Comparison of ENCODE assay signal across 9 cellular contexts in the genomic region with DNA sequence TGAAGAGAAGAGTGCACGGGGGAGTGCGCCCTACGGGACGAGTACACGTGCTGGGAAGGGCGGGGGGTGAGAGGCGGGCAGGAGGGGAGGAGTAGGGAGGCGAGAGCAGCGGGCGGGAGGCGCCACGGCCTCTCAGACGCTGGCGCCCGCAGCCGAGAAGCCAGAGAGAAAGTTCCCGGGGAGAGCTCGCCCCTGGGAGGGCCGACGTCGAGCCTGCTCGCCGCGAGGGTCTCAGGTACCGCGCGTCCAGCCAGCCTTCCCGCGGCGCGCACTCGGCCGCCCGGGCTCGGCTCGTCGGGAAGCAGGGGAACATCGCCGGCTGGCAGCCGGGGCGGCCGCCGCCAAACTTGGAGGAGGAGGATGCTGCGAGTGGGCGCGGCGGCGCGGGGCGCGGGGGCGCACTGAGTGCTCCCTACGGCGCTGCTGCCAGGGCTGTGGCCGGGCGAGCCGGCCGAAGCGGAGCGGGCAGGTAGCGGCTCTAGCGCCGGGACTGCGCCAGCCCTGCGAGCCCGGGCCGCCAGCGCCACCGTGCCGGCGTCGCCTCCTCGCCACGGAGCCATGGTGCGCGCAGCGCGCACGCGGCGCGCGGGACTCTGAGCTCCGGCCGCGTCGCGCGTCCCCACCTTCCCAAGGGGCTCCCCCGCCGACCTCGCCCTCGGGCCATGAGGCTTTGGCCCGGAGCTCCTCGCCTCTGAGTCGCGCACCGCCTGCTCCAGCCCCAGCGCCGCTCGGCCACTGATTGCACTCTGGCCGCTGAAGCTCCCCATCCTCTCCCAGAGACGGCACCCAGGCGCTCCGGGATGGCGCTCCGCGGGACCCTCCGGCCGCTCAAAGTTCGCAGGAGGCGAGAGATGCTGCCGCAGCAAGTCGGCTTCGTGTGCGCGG. TPM values are rescaled to one million over a fixed set of nuclear protein-coding genes. Genes with fewer than 3 reads are reported as not detected.
DNase-seq lines count a peak whose midpoint lies in the region; ATAC-seq, FAIRE-seq and TF ChIP-seq lines count a peak whose summit lies in the region.
"Had no signal": no experiment of that assay in that cellular context is flagged by ENCODE, and none has a peak within 500 bp of the region (broad histone marks: within the 10 kb centered on the region; RNA-seq: fewer than 3 reads in every experiment).

A gene with protein sequence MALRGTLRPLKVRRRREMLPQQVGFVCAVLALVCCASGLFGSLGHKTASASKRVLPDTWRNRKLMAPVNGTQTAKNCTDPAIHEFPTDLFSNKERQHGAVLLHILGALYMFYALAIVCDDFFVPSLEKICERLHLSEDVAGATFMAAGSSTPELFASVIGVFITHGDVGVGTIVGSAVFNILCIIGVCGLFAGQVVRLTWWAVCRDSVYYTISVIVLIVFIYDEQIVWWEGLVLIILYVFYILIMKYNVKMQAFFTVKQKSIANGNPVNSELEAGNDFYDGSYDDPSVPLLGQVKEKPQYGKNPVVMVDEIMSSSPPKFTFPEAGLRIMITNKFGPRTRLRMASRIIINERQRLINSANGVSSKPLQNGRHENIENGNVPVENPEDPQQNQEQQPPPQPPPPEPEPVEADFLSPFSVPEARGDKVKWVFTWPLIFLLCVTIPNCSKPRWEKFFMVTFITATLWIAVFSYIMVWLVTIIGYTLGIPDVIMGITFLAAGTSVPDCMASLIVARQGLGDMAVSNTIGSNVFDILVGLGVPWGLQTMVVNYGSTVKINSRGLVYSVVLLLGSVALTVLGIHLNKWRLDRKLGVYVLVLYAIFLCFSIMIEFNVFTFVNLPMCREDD (plus strand): TSS at position 135 of the 885 bp plus-strand sequence. CDS start 666 bp downstream, at position 801.

- FAIRE-seq in H54 (lab: Jason Lieb, UNC), result no peak

- TF ChIP-seq POLR2A in suprapubic skin (IDR thresholded peaks at IDR 0.05) (no peak), H54 (IDR thresholded peaks at IDR 0.05; ENCODE audit: low read depth, low read length) (no peak)

- no peak for TF ChIP-seq CTCF in suprapubic skin (IDR thresholded peaks at IDR 0.05)

- peaks cover 0 to 9% of the 10 kb centered on the region in 2 donors for H3K36me3 Mint-ChIP-seq in activated naive CD4-positive, alpha-beta T cell treated with anti-CD3 and anti-CD28 coated beads, Interleukin-2, amount 50 U/mL, for 72 hours

- peak within 1 kb of the TSS; percentile 51 for H3K4me3 ChIP-seq in suprapubic skin
- H3K4me3 ChIP-seq in effector memory CD4-positive, alpha-beta T cell (ENCODE audit: insufficient read depth, low read depth, low read length, poor library complexity, severe bottlenecking), result no peak within 1 kb of the TSS

- H3K4me1 ChIP-seq in suprapubic skin, result peaks cover 18% of the 10 kb centered on the region
- H3K4me1 ChIP-seq in effector memory CD4-positive, alpha-beta T cell (ENCODE audit: control insufficient read depth, insufficient read depth, low read length, poor library complexity, severe bottlenecking), result no peaks in the 10 kb centered on the region

- DNase-seq in NCI-H748 (lab: John Stamatoyannopoulos, UW; ENCODE audit: unreplicated experiment) (peak; percentile 67), NCI-H748 treated with DMSO at 0.1 percent for 48 hours (lab: John Stamatoyannopoulos, UW) (no peak), kidney tubule cell (ENCODE audit: low spot score) (peak; percentile 1), suprapubic skin (ENCODE audit: low spot score in 2 of 2) (no peak), foreskin melanocyte (no peak), H54 (ENCODE audit: insufficient read length, low spot score) (no peak)
- DNase-seq in activated naive CD4-positive, alpha-beta T cell treated with anti-CD3 and anti-CD28 coated beads, Interleukin-2, amount 50 U/mL, for 72 hours (ENCODE audit: low spot score in 2 of 2), result peak in 1 of 2 donors; percentile 19
- no peak for DNase-seq in effector memory CD4-positive, alpha-beta T cell

- no peaks in the 10 kb centered on the region for H3K9me3 ChIP-seq in suprapubic skin
- H3K9me3 ChIP-seq in effector memory CD4-positive, alpha-beta T cell (ENCODE audit: control insufficient read depth, low read length), result no peaks in the 10 kb centered on the region
- H3K9me3 ChIP-seq: gastroesophageal sphincter had no signal

- peaks cover 59% of the 10 kb centered on the region for H3K27me3 ChIP-seq in suprapubic skin
- peaks cover 28% of the 10 kb centered on the region for H3K27me3 ChIP-seq in effector memory CD4-positive, alpha-beta T cell (replicated peaks; ENCODE audit: control insufficient read depth, insufficient read depth, low read length, poor library complexity, severe bottlenecking)

- no peak within 1 kb of the TSS for H3K27ac ChIP-seq in suprapubic skin
- H3K27ac ChIP-seq in effector memory CD4-positive, alpha-beta T cell (ENCODE audit: insufficient read depth, low read length, poor library complexity, severe bottlenecking), result no peak within 1 kb of the TSS
- H3K27ac ChIP-seq: gastroesophageal sphincter had no signal

- ATAC-seq in activated naive CD4-positive, alpha-beta T cell treated with anti-CD3 and anti-CD28 coated beads, Interleukin-2, amount 50 U/mL, for 72 hours, result peak; percentile 33 to 69
- ATAC-seq: gastroesophageal sphincter had no signal

- TF ChIP-seq EP300 in suprapubic skin (IDR thresholded peaks at IDR 0.05), result no peak

- no peaks in the 10 kb centered on the region for H3K36me3 ChIP-seq in suprapubic skin
- no peaks in the 10 kb centered on the region for H3K36me3 ChIP-seq in effector memory CD4-positive, alpha-beta T cell (ENCODE audit: control insufficient read depth, insufficient read depth, low read length)
- H3K36me3 ChIP-seq: gastroesophageal sphincter had no signal

- H3K9me3 Mint-ChIP-seq in activated naive CD4-positive, alpha-beta T cell treated with anti-CD3 and anti-CD28 coated beads, Interleukin-2, amount 50 U/mL, for 72 hours, result peaks cover 0 to 4% of the 10 kb centered on the region in 2 donors

- no peak within 1 kb of the TSS for H3K27ac Mint-ChIP-seq in activated naive CD4-positive, alpha-beta T cell treated with anti-CD3 and anti-CD28 coated beads, Interleukin-2, amount 50 U/mL, for 72 hours

- 0% methylated on average over 42 of the region's 117 CpGs for WGBS in suprapubic skin

RNA-seq across cellular contexts. Expression of the gene that starts here (rescaled TPM):
- not detected for total RNA-seq in activated naive CD4-positive, alpha-beta T cell treated with anti-CD3 and anti-CD28 coated beads, Interleukin-2, amount 50 U/mL, for 72 hours
- total RNA-seq in suprapubic skin, result under 1 TPM; 0.11 to 0.57 (median 0.34) TPM

Comparison
In these comparisons a context has a peak if more than half of its experiments do, and no peak if none do; other contexts are left out.
1. DNase-seq: peak in NCI-H748 (single experiment) and kidney tubule cell (single experiment); none in NCI-H748 treated with DMSO at 0.1 percent for 48 hours (single experiment), suprapubic skin (0 of 2), foreskin melanocyte (single experiment), H54 (single experiment) and effector memory CD4-positive, alpha-beta T cell (0 of 3).
2. Peak in ATAC-seq in activated naive CD4-positive, alpha-beta T cell treated with anti-CD3 and anti-CD28 coated beads, Interleukin-2, amount 50 U/mL, for 72 hours; RNA of the gene not detected or under 1 TPM.